In genomic region chr15:42605281-42605744, GRCh38 we compare ENCODE assay signal across 8 cellular contexts. TPM values are rescaled to one million over a fixed set of nuclear protein-coding genes. Genes with fewer than 3 reads are reported as not detected.
DNase-seq lines count a peak whose midpoint lies in the region; ATAC-seq and TF ChIP-seq lines count a peak whose summit lies in the region.

No MANE protein-coding gene starts in this region.

- peak overlapping the region; percentile 81 for H3K27ac Mint-ChIP-seq in activated naive CD8-positive, alpha-beta T cell treated with anti-CD3 and anti-CD28 coated beads, Interleukin-2, amount 10 ng/mL, durations not matched to agents 7 days and 5 days
- peak overlapping the region; percentile 60 to 94 (median 90) for H3K27ac Mint-ChIP-seq in naive thymus-derived CD8-positive, alpha-beta T cell

- no peaks in the 10 kb centered on the region for H3K27me3 Mint-ChIP-seq in activated naive CD8-positive, alpha-beta T cell treated with anti-CD3 and anti-CD28 coated beads, Interleukin-2, amount 10 ng/mL, durations not matched to agents 7 days and 5 days
- H3K27me3 Mint-ChIP-seq in naive thymus-derived CD8-positive, alpha-beta T cell: no peaks in the 10 kb centered on the region

- H3K36me3 Mint-ChIP-seq in activated naive CD8-positive, alpha-beta T cell treated with anti-CD3 and anti-CD28 coated beads, Interleukin-2, amount 10 ng/mL, durations not matched to agents 7 days and 5 days: peaks cover 14% of the 10 kb centered on the region
- peaks cover 0 to 4% (median 0%) of the 10 kb centered on the region in 3 donors for H3K36me3 Mint-ChIP-seq in naive thymus-derived CD8-positive, alpha-beta T cell

- intact Hi-C loops in dorsolateral prefrontal cortex (cut with DNase I): no loop called here

- H3K9me3 Mint-ChIP-seq in activated naive CD8-positive, alpha-beta T cell treated with anti-CD3 and anti-CD28 coated beads, Interleukin-2, amount 10 ng/mL, durations not matched to agents 7 days and 5 days: peaks cover 2% of the 10 kb centered on the region
- H3K9me3 Mint-ChIP-seq in naive thymus-derived CD8-positive, alpha-beta T cell: no peaks in the 10 kb centered on the region

- H3K4me1 Mint-ChIP-seq in activated naive CD8-positive, alpha-beta T cell treated with anti-CD3 and anti-CD28 coated beads, Interleukin-2, amount 10 ng/mL, durations not matched to agents 7 days and 5 days: peaks cover 48% of the 10 kb centered on the region
- H3K4me1 Mint-ChIP-seq in naive thymus-derived CD8-positive, alpha-beta T cell: peaks cover 25 to 64% (median 58%) of the 10 kb centered on the region in 4 donors

- H3K27me3 ChIP-seq in HL-60 (ENCODE audit: insufficient read depth, poor library complexity, severe bottlenecking) (no peaks in the 10 kb centered on the region), dorsolateral prefrontal cortex (no peaks in the 10 kb centered on the region)

- peak; percentile 30 for ATAC-seq in activated naive CD8-positive, alpha-beta T cell treated with anti-CD3 and anti-CD28 coated beads, Interleukin-2, amount 10 ng/mL, durations not matched to agents 7 days and 5 days (ENCODE audit: low read depth)
- peak; percentile 34 to 46 for ATAC-seq in naive thymus-derived CD8-positive, alpha-beta T cell
- ATAC-seq in HG02763 (IDR thresholded peaks at IDR 0.05; ENCODE audit: unreplicated experiment): no peak
- no peak for ATAC-seq in HG03025 (IDR thresholded peaks at IDR 0.05; ENCODE audit: low FRiP score, unreplicated experiment)
- ATAC-seq in GM21515 (IDR thresholded peaks at IDR 0.05; ENCODE audit: unreplicated experiment): no peak

- no peak for TF ChIP-seq CTCF in HL-60 (IDR thresholded peaks at IDR 0.05; ENCODE audit: insufficient read depth, low read length)
- no peak for TF ChIP-seq CTCF in dorsolateral prefrontal cortex (IDR thresholded peaks at IDR 0.05 in 54 of 56, conservative IDR thresholded peaks at IDR 0.05 in 2 of 56; ENCODE audit: low read depth in 1 of 56, partially characterized antibody in 56 of 56)

- peak overlapping the region; percentile 57; the same call in 1 of the 2 replicates for H3K4me3 ChIP-seq in GM08714 (ENCODE audit: low read length)
- H3K4me3 ChIP-seq in HL-60 (replicated peaks; ENCODE audit: insufficient read depth, low read length): no peak overlapping the region
- peak overlapping the region in 3 of 59 donors; percentile 1 to 21 (median 2) for H3K4me3 ChIP-seq in dorsolateral prefrontal cortex

- peak overlapping the region; percentile 59 for H3K4me3 Mint-ChIP-seq in activated naive CD8-positive, alpha-beta T cell treated with anti-CD3 and anti-CD28 coated beads, Interleukin-2, amount 10 ng/mL, durations not matched to agents 7 days and 5 days
- peak overlapping the region; percentile 51 to 85 (median 77) for H3K4me3 Mint-ChIP-seq in naive thymus-derived CD8-positive, alpha-beta T cell

- POLR2A ChIA-PET in activated naive CD8-positive, alpha-beta T cell treated with anti-CD3 and anti-CD28 coated beads, Interleukin-2, amount 10 ng/mL, durations not matched to agents 7 days and 5 days (lab: Charles Lee): interaction anchor here (0.6 to 2.7 kb wide), 7 partner anchors 11 to 57 kb away, joined by 3 to 21 read pairs (median 4); partner anchors contain the start of genes HAUS2, LRRC57 and STARD9
- POLR2A ChIA-PET in naive thymus-derived CD8-positive, alpha-beta T cell (lab: Charles Lee): interaction anchor here (0.5 to 2.9 kb wide), 6 partner anchors 24 to 1061 kb away, joined by 4 to 26 read pairs (median 6); partner anchors contain the start of genes HAUS2, LRRC57 and STARD9

- peak in 1 of 2 experiments; percentile 35 for DNase-seq in HL-60 (ENCODE audit: low read depth in 1 of 2, low spot score in 1 of 2)
- no peak for DNase-seq in activated naive CD8-positive, alpha-beta T cell treated with anti-CD3 and anti-CD28 coated beads, Interleukin-2, amount 10 ng/mL, durations not matched to agents 7 days and 5 days
- DNase-seq in naive thymus-derived CD8-positive, alpha-beta T cell: peak in 4 of 10 donors; percentile 5 to 43 (median 34)
- no peak for DNase-seq in dorsolateral prefrontal cortex

- H3K27ac ChIP-seq in HL-60 (replicated peaks) (peak overlapping the region; percentile 49), dorsolateral prefrontal cortex (peak overlapping the region in 16 of 59 donors; percentile 1 to 56 (median 21))

RNA-seq across cellular contexts. Expression of gene STARD9, which starts 29.9 kb away (rescaled TPM):
- 10 to 100 TPM; 14.0 to 16.1 TPM for total RNA-seq in activated naive CD8-positive, alpha-beta T cell treated with anti-CD3 and anti-CD28 coated beads, Interleukin-2, amount 10 ng/mL, durations not matched to agents 7 days and 5 days
- 10 to 100 TPM; 12.5 to 13.7 TPM for total RNA-seq in naive thymus-derived CD8-positive, alpha-beta T cell
- under 1 TPM; 0.10 to 0.53 (median 0.33) TPM for polyA plus RNA-seq in naive thymus-derived CD8-positive, alpha-beta T cell
- 10 to 100 TPM; 14.7 to 62.1 (median 30.1) TPM for total RNA-seq in dorsolateral prefrontal cortex

RNA-seq across cellular contexts. Expression of gene HAUS2, which starts 56.7 kb away (rescaled TPM):
- total RNA-seq in activated naive CD8-positive, alpha-beta T cell treated with anti-CD3 and anti-CD28 coated beads, Interleukin-2, amount 10 ng/mL, durations not matched to agents 7 days and 5 days: 10 to 100 TPM; 28.7 to 30.2 TPM
- 10 to 100 TPM; 19.1 to 21.1 TPM for total RNA-seq in naive thymus-derived CD8-positive, alpha-beta T cell
- polyA plus RNA-seq in naive thymus-derived CD8-positive, alpha-beta T cell: 10 to 100 TPM; 20.8 to 25.4 (median 24.9) TPM
- total RNA-seq in dorsolateral prefrontal cortex: 10 to 100 TPM; 10.9 to 26.1 (median 19.7) TPM

RNA-seq across cellular contexts. Expression of gene LRRC57, which starts 56.7 kb away (rescaled TPM):
- 10 to 100 TPM; 24.5 to 25.8 TPM for total RNA-seq in activated naive CD8-positive, alpha-beta T cell treated with anti-CD3 and anti-CD28 coated beads, Interleukin-2, amount 10 ng/mL, durations not matched to agents 7 days and 5 days
- total RNA-seq in naive thymus-derived CD8-positive, alpha-beta T cell: 10 to 100 TPM; 17.1 to 18.4 TPM
- polyA plus RNA-seq in naive thymus-derived CD8-positive, alpha-beta T cell: 1 to 10 TPM; 3.3 to 6.4 (median 5.5) TPM
- total RNA-seq in dorsolateral prefrontal cortex: 10 to 100 TPM; 20.3 to 61.0 (median 36.4) TPM

Comparison
In these comparisons a context has a peak if more than half of its experiments do, and no peak if none do; other contexts are left out.
1. ATAC-seq: peak in activated naive CD8-positive, alpha-beta T cell treated with anti-CD3 and anti-CD28 coated beads, Interleukin-2, amount 10 ng/mL, durations not matched to agents 7 days and 5 days (single experiment) and naive thymus-derived CD8-positive, alpha-beta T cell (2 of 2); none in HG02763 (single experiment), HG03025 (single experiment) and GM21515 (single experiment).